Comparison of ENCODE assay signal across 26 cellular contexts in genomic region chr2:163644238-163644637, GRCh38.
DNase-seq lines count a peak whose midpoint lies in the region; ATAC-seq and TF ChIP-seq lines count a peak whose summit lies in the region.
"Had no signal": no experiment of that assay in that cellular context is flagged by ENCODE, and none has a peak within 500 bp of the region (broad histone marks: within the 10 kb centered on the region; RNA-seq: fewer than 3 reads in every experiment).

No MANE protein-coding gene starts in this region.

- H3F3A ChIP-seq in GM23338 (replicated peaks; ENCODE audit: low read depth): no peaks in the 10 kb centered on the region

- H3K27ac ChIP-seq in GM23338 (ENCODE audit: low read depth) (no peak overlapping the region), endodermal cell (ENCODE audit: low read depth, low read length) (no peak overlapping the region), osteoblast (ENCODE audit: low read depth, low read length) (no peak overlapping the region)
- H3K27ac ChIP-seq: BLaER1, HL-60, KMS-11, Peyer's patch, thoracic aorta, vagina, WERI-Rb-1 had no signal

- H3K4me1 ChIP-seq in GM23338 (ENCODE audit: insufficient read depth): peaks cover 72% of the 10 kb centered on the region
- H3K4me1 ChIP-seq in endodermal cell (ENCODE audit: control insufficient read depth, insufficient read depth, low read length): peaks cover 8% of the 10 kb centered on the region
- peaks cover 4% of the 10 kb centered on the region for H3K4me1 ChIP-seq in osteoblast (ENCODE audit: insufficient read depth, low read length)
- H3K4me1 ChIP-seq: BLaER1, Peyer's patch, vagina had no signal

- H3K9me2 ChIP-seq in GM23338 (ENCODE audit: insufficient read depth): no peaks in the 10 kb centered on the region

- 78 to 94% methylated on average over 2 of the region's 2 CpGs for WGBS in endodermal cell (ENCODE audit: insufficient coverage in 1 of 2, insufficient read length in 1 of 2), 2 experiments

- TF ChIP-seq CTCF in GM23338 (conservative IDR thresholded peaks at IDR 0.05; ENCODE audit: low read depth in 2 of 2) (peak in 1 of 2 experiments; percentile 43; a peak in 2 of 4 replicates), endodermal cell (conservative IDR thresholded peaks at IDR 0.05) (peak; percentile 49), osteoblast (IDR thresholded peaks at IDR 0.05; ENCODE audit: extremely low read depth, low read depth, low read length) (peak; percentile 12)

- H3K9me3 Mint-ChIP-seq in GM23338 (no peaks in the 10 kb centered on the region), endodermal cell (no peaks in the 10 kb centered on the region)
- H3K9me3 Mint-ChIP-seq: activated T-helper 2 cell treated with anti-CD3 and anti-CD28 coated beads, Interferon-gamma antibody, Interleukin-2, Interleukin-4, amounts not matched to agents 10 μg/mL and 5 μg/mL and 100 μg/mL, durations not matched to agents 14 hours and 24 hours and 36 hours had no signal

- no peak overlapping the region for H2AFZ ChIP-seq in GM23338
- H2AFZ ChIP-seq in osteoblast (ENCODE audit: low read length): no peak overlapping the region

- DNase-seq in GM23338 (ENCODE audit: low spot score) (no peak), M059J (ENCODE audit: low read depth) (peak; percentile 70), endodermal cell (no peak), osteoblast (ENCODE audit: insufficient read length, low spot score, missing footprints) (no peak), RKO (ENCODE audit: low spot score) (no peak), superior temporal gyrus (ENCODE audit: extremely low spot score) (no peak)
- DNase-seq: activated CD4-positive, alpha-beta T cell treated with anti-CD3 and anti-CD28 coated beads for 48 hours; activated naive CD4-positive, alpha-beta T cell treated with anti-CD3 and anti-CD28 coated beads, Interleukin-2, amount 50 U/mL, for 16 hours; DMS153; GDM1; glutamatergic neuron; NCI-H1436; NCI-H2081; NCI-H2227 treated with DMSO at 0.1 percent for 48 hours; Peyer's patch; stimulated activated CD4-positive, alpha-beta T cell treated with anti-CD3 and anti-CD28 coated beads, Interleukin-1b, Interleukin-23, amount 100 ng/mL, for 48 hours; stimulated activated naive CD8-positive, alpha-beta T cell treated with anti-CD3 and anti-CD28 coated beads, Interleukin-15, Interleukin-2, amounts not matched to agents 100 U/mL and 50 U/mL, for 24 hours; T1000; WERI-Rb-1 had no signal

- no peaks in the 10 kb centered on the region for H3K36me3 ChIP-seq in GM23338 (ENCODE audit: insufficient read depth)
- H3K36me3 ChIP-seq in endodermal cell (ENCODE audit: control insufficient read depth, insufficient read depth, low read length): no peaks in the 10 kb centered on the region
- no peaks in the 10 kb centered on the region for H3K36me3 ChIP-seq in osteoblast (ENCODE audit: insufficient read depth, low read length)
- H3K36me3 ChIP-seq: BLaER1, Peyer's patch, thoracic aorta, vagina, WERI-Rb-1 had no signal

- H3K4me2 ChIP-seq in GM23338: no peak overlapping the region
- no peak overlapping the region for H3K4me2 ChIP-seq in osteoblast (ENCODE audit: insufficient read depth, low read length)
- H3K4me2 ChIP-seq: BLaER1, KMS-11 had no signal

- H3K27ac Mint-ChIP-seq in GM23338 (peak overlapping the region; percentile 88; the same call in 1 of the 2 replicates), endodermal cell (no peak overlapping the region)
- H3K27ac Mint-ChIP-seq: activated T-helper 2 cell treated with anti-CD3 and anti-CD28 coated beads, Interferon-gamma antibody, Interleukin-2, Interleukin-4, amounts not matched to agents 10 μg/mL and 5 μg/mL and 100 μg/mL, durations not matched to agents 14 hours and 24 hours and 36 hours had no signal

- H3K9ac ChIP-seq in endodermal cell (ENCODE audit: extremely low read depth, low read length, poor library complexity, severe bottlenecking): no peak overlapping the region
- H3K9ac ChIP-seq: BLaER1, KMS-11 had no signal

- H3K4me1 Mint-ChIP-seq in GM23338: peaks cover 48% of the 10 kb centered on the region
- H3K4me1 Mint-ChIP-seq in endodermal cell: peaks cover 33% of the 10 kb centered on the region

- H3K4me3 ChIP-seq in GM23338 (no peak overlapping the region), endodermal cell (ENCODE audit: low read length) (no peak overlapping the region), osteoblast (ENCODE audit: insufficient read depth, low read length) (no peak overlapping the region)
- H3K4me3 ChIP-seq: BLaER1, Peyer's patch, thoracic aorta, vagina had no signal

- H3K27me3 ChIP-seq in GM23338 (ENCODE audit: insufficient read depth) (no peaks in the 10 kb centered on the region), endodermal cell (ENCODE audit: control insufficient read depth, insufficient read depth, low read length, poor library complexity, severe bottlenecking) (no peaks in the 10 kb centered on the region), osteoblast (ENCODE audit: insufficient read depth, low read length) (no peaks in the 10 kb centered on the region)
- H3K27me3 ChIP-seq: BLaER1, Peyer's patch, vagina had no signal

- H3K9me3 ChIP-seq in endodermal cell (ENCODE audit: control insufficient read depth, low read length) (no peaks in the 10 kb centered on the region), osteoblast (ENCODE audit: low read depth, low read length) (no peaks in the 10 kb centered on the region)
- H3K9me3 ChIP-seq: BLaER1, Peyer's patch, thoracic aorta, vagina had no signal

- ATAC-seq in GM23338 (peak; percentile 57), esophagus mucosa (no peak)
- ATAC-seq: stimulated activated naive CD8-positive, alpha-beta T cell treated with anti-CD3 and anti-CD28 coated beads, Interleukin-15, Interleukin-2, amounts not matched to agents 100 U/mL and 50 U/mL, for 24 hours had no signal

- H3K27me3 Mint-ChIP-seq in GM23338 (ENCODE audit: insufficient read depth, low read depth, poor library complexity) (no peaks in the 10 kb centered on the region), endodermal cell (ENCODE audit: insufficient read depth) (no peaks in the 10 kb centered on the region)

- H3K79me2 ChIP-seq in GM23338 (replicated peaks; ENCODE audit: insufficient read depth) (peaks cover 43% of the 10 kb centered on the region), osteoblast (ENCODE audit: insufficient read depth, low read length) (no peaks in the 10 kb centered on the region)

- no peaks in the 10 kb centered on the region for H3K36me3 Mint-ChIP-seq in GM23338 (ENCODE audit: low read depth)
- no peaks in the 10 kb centered on the region for H3K36me3 Mint-ChIP-seq in endodermal cell (ENCODE audit: low read depth)

- H4K20me1 ChIP-seq in GM23338 (replicated peaks; ENCODE audit: insufficient read depth): no peaks in the 10 kb centered on the region
- no peaks in the 10 kb centered on the region for H4K20me1 ChIP-seq in osteoblast (ENCODE audit: insufficient read depth, low read length)
- H4K20me1 ChIP-seq: BLaER1 had no signal

- no peak overlapping the region for H3K4me3 Mint-ChIP-seq in GM23338
- H3K4me3 Mint-ChIP-seq in endodermal cell: no peak overlapping the region

TF ChIP-seq in GM23338, 12 proteins besides CTCF, POLR2A, EP300 and RAD21 (continues in another document):
- TF ChIP-seq ZNF331 (CRISPR knock-in tag; IDR thresholded peaks at IDR 0.05; ENCODE audit: low read depth): no peak
- TF ChIP-seq REST (IDR thresholded peaks at IDR 0.05; ENCODE audit: unreplicated experiment): no peak
- no peak for TF ChIP-seq JUNB (IDR thresholded peaks at IDR 0.05; ENCODE audit: unreplicated experiment)
- no peak for TF ChIP-seq EZH2 (IDR thresholded peaks at IDR 0.05; ENCODE audit: low read depth, unreplicated experiment)
- no peak for TF ChIP-seq POLR2AphosphoS5 (IDR thresholded peaks at IDR 0.05; ENCODE audit: low read depth)
- TF ChIP-seq EZH2phosphoT487 (IDR thresholded peaks at IDR 0.05; ENCODE audit: unreplicated experiment): no peak
- no peak for TF ChIP-seq CREB1 (CRISPR knock-in tag; IDR thresholded peaks at IDR 0.05; ENCODE audit: low read depth)
- no peak for TF ChIP-seq ZNF114 (CRISPR knock-in tag; IDR thresholded peaks at IDR 0.05)
- no peak for TF ChIP-seq STAT1 (IDR thresholded peaks at IDR 0.05; ENCODE audit: unreplicated experiment)
- no peak for TF ChIP-seq ETS1 (IDR thresholded peaks at IDR 0.05)
- no peak for TF ChIP-seq NANOG (IDR thresholded peaks at IDR 0.05; ENCODE audit: borderline replicate concordance)
